Comparison of ENCODE assay signal across 22 cellular contexts in the genomic region with DNA sequence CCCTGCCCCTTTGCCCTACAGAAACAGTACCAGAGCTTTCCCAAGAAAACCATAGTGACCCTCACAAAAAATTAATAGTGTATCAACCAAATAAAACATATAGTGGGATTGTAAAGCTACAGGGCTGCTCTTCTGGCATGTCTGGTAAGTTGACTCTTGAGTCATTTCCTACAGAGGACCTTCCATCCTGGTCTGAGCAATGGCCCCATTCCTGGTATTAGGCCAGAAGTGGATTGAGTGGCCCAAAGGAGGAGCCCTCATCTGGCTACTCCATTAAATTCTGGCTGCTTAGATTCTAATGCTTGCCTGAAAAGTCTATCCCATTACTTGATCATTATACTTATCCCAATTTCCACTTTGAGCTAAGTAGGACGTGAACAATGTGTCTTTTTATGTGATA.
A peak's percentile ranks its signal among the peaks of the same experiment; 100 is the strongest.
DNase-seq lines count a peak whose midpoint lies in the region; ATAC-seq and TF ChIP-seq lines count a peak whose summit lies in the region.
"Had no signal": no experiment of that assay in that cellular context is flagged by ENCODE, and none has a peak within 500 bp of the region (broad histone marks: within the 10 kb centered on the region; RNA-seq: fewer than 3 reads in every experiment).

No MANE protein-coding gene starts in this region.

- DNase-seq in Caco-2 (no peak), LHCN-M2 (ENCODE audit: low read depth) (peak; percentile 28), dermis blood vessel endothelial cell (peak; percentile 53), NCI-H146 treated with DMSO at 0.1 percent for 48 hours (lab: John Stamatoyannopoulos, UW; ENCODE audit: unreplicated experiment) (no peak), testis (no peak)
- DNase-seq: activated T-cell treated with anti-CD3 and anti-CD28 coated beads, Interleukin-2, amount 50 U/mL, for 4 hours; CD8-positive, alpha-beta memory T cell; immature natural killer cell; KG1; left cardiac atrium; stimulated activated CD4-positive, alpha-beta T cell treated with anti-CD3 and anti-CD28 coated beads, Interleukin-2, amount 100 ng/mL, for 24 hours; stimulated activated naive CD8-positive, alpha-beta T cell treated with anti-CD3 and anti-CD28 coated beads, Interleukin-15, Interleukin-2, amounts not matched to agents 100 U/mL and 50 U/mL, for 24 hours had no signal

- H3K36me3 ChIP-seq in Caco-2 (ENCODE audit: control insufficient read depth, insufficient read depth, low read length) = no peaks in the 10 kb centered on the region
- H3K36me3 ChIP-seq in testis (ENCODE audit: low read depth, missing control alignments) = no peaks in the 10 kb centered on the region
- H3K36me3 ChIP-seq: ascending aorta, neural progenitor cell, right atrium auricular region, thyroid gland, vagina had no signal

- POLR2A ChIA-PET in Caco-2 (lab: Charles Lee) = no interaction called here

- H3K27me3 ChIP-seq in Caco-2 (replicated peaks; ENCODE audit: control insufficient read depth, insufficient read depth, low read length) (no peaks in the 10 kb centered on the region), testis (no peaks in the 10 kb centered on the region)
- H3K27me3 ChIP-seq: ascending aorta, neural progenitor cell, right atrium auricular region, thyroid gland, vagina had no signal

- H3K9me3 Mint-ChIP-seq in Caco-2 (ENCODE audit: unreplicated experiment) (peaks cover 6% of the 10 kb centered on the region), nephron (peaks cover 3% of the 10 kb centered on the region)
- H3K9me3 Mint-ChIP-seq: CD8-positive, alpha-beta memory T cell; central memory CD8-positive, alpha-beta T cell; dendritic cell treated with granulocyte-macrophage colony-stimulating factor and Interleukin-4, amounts not matched to agents 40 ng/mL and 50 ng/mL, for 4 days had no signal

- H3K27ac Mint-ChIP-seq in Caco-2 (ENCODE audit: unreplicated experiment) (peak overlapping the region; percentile 56), nephron (peak overlapping the region; percentile 15 to 96 (median 95))
- H3K27ac Mint-ChIP-seq: CD8-positive, alpha-beta memory T cell; dendritic cell treated with granulocyte-macrophage colony-stimulating factor and Interleukin-4, amounts not matched to agents 40 ng/mL and 50 ng/mL, for 4 days; immature natural killer cell; neural progenitor cell had no signal

- no peak for TF ChIP-seq CTCF in Caco-2 (IDR thresholded peaks at IDR 0.05; ENCODE audit: insufficient read depth in 1 of 2, low read depth in 1 of 2, low read length in 1 of 2, severe bottlenecking in 1 of 2, unreplicated experiment in 1 of 2)
- no peak for TF ChIP-seq CTCF in nephron (IDR thresholded peaks at IDR 0.05; ENCODE audit: unreplicated experiment in 3 of 3)
- TF ChIP-seq CTCF in testis (IDR thresholded peaks at IDR 0.05) = no peak

- CTCF ChIA-PET in Caco-2 (lab: Charles Lee) = no interaction called here

- H3K4me3 Mint-ChIP-seq in Caco-2 (ENCODE audit: unreplicated experiment) (no peak overlapping the region), nephron (no peak overlapping the region)
- H3K4me3 Mint-ChIP-seq: activated T-cell treated with anti-CD3 and anti-CD28 coated beads, Interleukin-2, amount 50 U/mL, for 4 hours; CD8-positive, alpha-beta memory T cell; central memory CD8-positive, alpha-beta T cell; dendritic cell treated with granulocyte-macrophage colony-stimulating factor and Interleukin-4, amounts not matched to agents 40 ng/mL and 50 ng/mL, for 4 days; immature natural killer cell; neural progenitor cell had no signal

- H3K9me3 ChIP-seq in Caco-2 (peaks cover 8% of the 10 kb centered on the region), testis (no peaks in the 10 kb centered on the region)
- H3K9me3 ChIP-seq: ascending aorta, right atrium auricular region, thyroid gland, vagina had no signal

- ATAC-seq in HG03342 (IDR thresholded peaks at IDR 0.05; ENCODE audit: unreplicated experiment) = no peak
- ATAC-seq: activated T-cell treated with anti-CD3 and anti-CD28 coated beads, Interleukin-2, amount 50 U/mL, for 4 hours; stimulated activated naive CD8-positive, alpha-beta T cell treated with anti-CD3 and anti-CD28 coated beads, Interleukin-15, Interleukin-2, amounts not matched to agents 100 U/mL and 50 U/mL, for 24 hours had no signal

- intact Hi-C loops in Caco-2 (cut with micrococcal nuclease; ENCODE audit: unreplicated experiment) (no loop called here), testis (cut with DNase I; ENCODE audit: low total_unique reads) (no loop called here)

- no TSS peak for BruUV-seq in Caco-2 (replicated peaks; lab: Mats Ljungman, UMichigan)

- H3K4me1 Mint-ChIP-seq in Caco-2 (ENCODE audit: low read depth, unreplicated experiment) (peaks cover 15% of the 10 kb centered on the region), nephron (peaks cover 22% of the 10 kb centered on the region)
- H3K4me1 Mint-ChIP-seq: CD8-positive, alpha-beta memory T cell; central memory CD8-positive, alpha-beta T cell; immature natural killer cell had no signal

- H3K27me3 Mint-ChIP-seq in Caco-2 (ENCODE audit: insufficient read depth, unreplicated experiment) (no peaks in the 10 kb centered on the region), nephron (ENCODE audit: low read depth) (no peaks in the 10 kb centered on the region)
- H3K27me3 Mint-ChIP-seq: central memory CD8-positive, alpha-beta T cell; dendritic cell treated with granulocyte-macrophage colony-stimulating factor and Interleukin-4, amounts not matched to agents 40 ng/mL and 50 ng/mL, for 4 days had no signal

- H3K4me3 ChIP-seq in Caco-2 (ENCODE audit: low read depth, low read length) (no peak overlapping the region), testis (no peak overlapping the region)
- H3K4me3 ChIP-seq: ascending aorta, neural progenitor cell, right atrium auricular region, thyroid gland, vagina had no signal

- H3K36me3 Mint-ChIP-seq in Caco-2 (ENCODE audit: insufficient read depth, unreplicated experiment) (no peaks in the 10 kb centered on the region), nephron (ENCODE audit: low read depth) (no peaks in the 10 kb centered on the region)
- H3K36me3 Mint-ChIP-seq: CD8-positive, alpha-beta memory T cell; immature natural killer cell; neural progenitor cell had no signal

- WGBS in testis, 2 donors = 36 to 47% methylated on average over 1 of the region's 1 CpG

- no peak overlapping the region for H3K27ac ChIP-seq in testis
- H3K27ac ChIP-seq: ascending aorta, HL-60, neural progenitor cell, right atrium auricular region, thyroid gland, vagina had no signal

- no peak for TF ChIP-seq POLR2A in testis (IDR thresholded peaks at IDR 0.05)

- peaks cover 10% of the 10 kb centered on the region for H3K4me1 ChIP-seq in Caco-2
- peaks cover 8% of the 10 kb centered on the region for H3K4me1 ChIP-seq in testis
- H3K4me1 ChIP-seq: ascending aorta, neural progenitor cell, right atrium auricular region, vagina had no signal

Comparison
In these comparisons a context has a peak if more than half of its experiments do, and no peak if none do; other contexts are left out.
1. DNase-seq: peak in LHCN-M2 (single experiment) and dermis blood vessel endothelial cell (single experiment); none in Caco-2 (0 of 2), NCI-H146 treated with DMSO at 0.1 percent for 48 hours (single experiment) and testis (single experiment).